ENCODE assay signal across 15 cellular contexts in genomic region chr3:62718515-62719320, GRCh38.
DNase-seq lines count a peak whose midpoint lies in the region; TF ChIP-seq lines count a peak whose summit lies in the region.
"Had no signal": no experiment of that assay in that cellular context is flagged by ENCODE, and none has a peak within 500 bp of the region (broad histone marks: within the 10 kb centered on the region; RNA-seq: fewer than 3 reads in every experiment).

No MANE protein-coding gene starts in this region.

- H3K4me3 ChIP-seq in osteoblast (ENCODE audit: insufficient read depth, low read length) (no peak overlapping the region), Karpas-422 (ENCODE audit: low read length) (no peak overlapping the region)
- H3K4me3 ChIP-seq: lung, PC-9 had no signal

- H3K4me1 ChIP-seq in osteoblast (ENCODE audit: insufficient read depth, low read length) (no peaks in the 10 kb centered on the region), Karpas-422 (ENCODE audit: low read length) (peaks cover 27% of the 10 kb centered on the region)

- DNase-seq in NCI-H146 (lab: John Stamatoyannopoulos, UW), result peak; percentile 59
- no peak for DNase-seq in NCI-H146 treated with DMSO at 0.1 percent for 48 hours (lab: John Stamatoyannopoulos, UW; ENCODE audit: unreplicated experiment)
- DNase-seq in NCI-H2171 treated with DMSO at 0.1 percent for 48 hours (lab: John Stamatoyannopoulos, UW), result peak; percentile 94
- DNase-seq in cerebellum (ENCODE audit: low spot score), result peak; percentile 47
- DNase-seq in osteoblast (ENCODE audit: insufficient read length, low spot score, missing footprints), result peak; percentile 26
- DNase-seq in midbrain (lab: John Stamatoyannopoulos, UW), result no peak
- no peak for DNase-seq in KBM-7
- DNase-seq in Karpas-422, result no peak
- DNase-seq: activated CD4-positive, alpha-beta T cell treated with anti-CD3 and anti-CD28 coated beads for 4 hours; activated T-cell treated with anti-CD3 and anti-CD28 coated beads for 4 hours; CD4-positive, alpha-beta memory T cell; cortex of kidney; PC-9; T-cell had no signal

- H3K79me2 ChIP-seq in osteoblast (ENCODE audit: insufficient read depth, low read length) (no peaks in the 10 kb centered on the region), Karpas-422 (ENCODE audit: low read length) (no peaks in the 10 kb centered on the region)

- in situ Hi-C loops in KBM-7 (cut with MboI; ENCODE audit: low pct_unique_long_range_greater_than_20kb, low sequenced_read_pairs), result no loop called here

- no peak overlapping the region for H3K9ac ChIP-seq in Karpas-422 (ENCODE audit: low read length)

- H3K36me3 ChIP-seq in osteoblast (ENCODE audit: insufficient read depth, low read length), result no peaks in the 10 kb centered on the region
- H3K36me3 ChIP-seq in Karpas-422 (ENCODE audit: insufficient read depth, low read length), result no peaks in the 10 kb centered on the region

- H3K9me2 ChIP-seq in Karpas-422 (replicated peaks; ENCODE audit: insufficient read depth, low read length), result no peaks in the 10 kb centered on the region

- no peaks in the 10 kb centered on the region for H4K20me1 ChIP-seq in osteoblast (ENCODE audit: insufficient read depth, low read length)
- no peaks in the 10 kb centered on the region for H4K20me1 ChIP-seq in Karpas-422 (ENCODE audit: insufficient read depth, low read depth, low read length)

- H3K4me2 ChIP-seq in osteoblast (ENCODE audit: insufficient read depth, low read length), result no peak overlapping the region
- no peak overlapping the region for H3K4me2 ChIP-seq in Karpas-422 (ENCODE audit: low read depth, low read length, poor library complexity, severe bottlenecking)
- H3K4me2 ChIP-seq: PC-9 had no signal

- H3K27ac ChIP-seq in osteoblast (ENCODE audit: low read depth, low read length) (no peak overlapping the region), Karpas-422 (ENCODE audit: low read length) (no peak overlapping the region)
- H3K27ac ChIP-seq: PC-9 had no signal

- H3K9me3 ChIP-seq in osteoblast (ENCODE audit: low read depth, low read length) (no peaks in the 10 kb centered on the region), Karpas-422 (ENCODE audit: low read length) (no peaks in the 10 kb centered on the region)

- H2AFZ ChIP-seq in osteoblast (ENCODE audit: low read length) (no peak overlapping the region), Karpas-422 (ENCODE audit: low read length) (no peak overlapping the region)
- H2AFZ ChIP-seq: PC-9 had no signal

- TF ChIP-seq CTCF in osteoblast (IDR thresholded peaks at IDR 0.05; ENCODE audit: extremely low read depth, low read depth, low read length), result no peak

- H3K27me3 ChIP-seq in osteoblast (ENCODE audit: insufficient read depth, low read length) (no peaks in the 10 kb centered on the region), Karpas-422 (ENCODE audit: low read length) (no peaks in the 10 kb centered on the region)

Comparison
In these comparisons a context has a peak if more than half of its experiments do, and no peak if none do; other contexts are left out.
1. DNase-seq: peak in NCI-H146 (single experiment), NCI-H2171 treated with DMSO at 0.1 percent for 48 hours (single experiment), cerebellum (single experiment) and osteoblast (single experiment); none in NCI-H146 treated with DMSO at 0.1 percent for 48 hours (single experiment), midbrain (single experiment), KBM-7 (single experiment) and Karpas-422 (single experiment).